Comparison of ENCODE assay signal across 8 cellular contexts in the genomic region with DNA sequence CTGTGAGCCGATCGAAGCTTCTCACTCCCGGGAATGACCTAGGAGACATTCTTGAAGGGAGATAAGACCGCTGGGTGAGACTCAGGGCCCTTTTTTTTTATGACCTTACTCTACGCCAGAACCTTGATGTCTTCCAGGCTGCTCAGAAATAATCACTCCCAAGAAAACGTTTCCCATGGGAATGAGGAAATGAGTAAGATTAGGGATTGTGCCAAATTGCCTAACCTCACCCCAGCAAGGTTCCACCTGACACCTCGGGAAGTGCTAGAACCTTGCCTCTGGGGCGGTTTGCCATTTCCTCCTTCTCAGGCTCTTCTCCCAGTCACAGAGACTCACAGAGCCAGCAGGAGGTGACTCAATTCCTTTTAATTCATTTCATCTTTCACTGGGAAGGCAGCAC. TPM values are rescaled to one million over a fixed set of nuclear protein-coding genes. Genes with fewer than 3 reads are reported as not detected.
A peak's percentile ranks its signal among the peaks of the same experiment; 100 is the strongest.
DNase-seq lines count a peak whose midpoint lies in the region; ATAC-seq and TF ChIP-seq lines count a peak whose summit lies in the region.

No MANE protein-coding gene starts in this region.

- intact Hi-C loops in Calu3 (cut with micrococcal nuclease; ENCODE audit: unreplicated experiment), result no loop called here
- intact Hi-C loops in Panc1 (cut with micrococcal nuclease; ENCODE audit: unreplicated experiment), result no loop called here
- intact Hi-C loops in ovary (cut with DNase I), result no loop called here

- H3K9me3 Mint-ChIP-seq in Calu3 (ENCODE audit: low read depth, unreplicated experiment), result no peaks in the 10 kb centered on the region
- no peaks in the 10 kb centered on the region for H3K9me3 Mint-ChIP-seq in activated naive CD4-positive, alpha-beta T cell treated with anti-CD3 and anti-CD28 coated beads, Interleukin-2, amount 50 U/mL, for 72 hours

- POLR2A ChIA-PET in Panc1 (lab: Charles Lee), result no interaction called here

- H3K36me3 Mint-ChIP-seq in Calu3 (ENCODE audit: insufficient read depth, unreplicated experiment), result peaks cover 9% of the 10 kb centered on the region
- H3K36me3 Mint-ChIP-seq in activated naive CD4-positive, alpha-beta T cell treated with anti-CD3 and anti-CD28 coated beads, Interleukin-2, amount 50 U/mL, for 72 hours, result peaks cover 0 to 6% of the 10 kb centered on the region in 2 donors

- H3K27ac ChIP-seq in Panc1 (ENCODE audit: low read length) (peak overlapping the region; percentile 68), ovary (no peak overlapping the region)

- in situ Hi-C loops in Panc1 (cut with HindIII; ENCODE audit: low pct_unique_long_range_greater_than_20kb, low sequenced_read_pairs), result no loop called here

- TF ChIP-seq CTCF in Calu3 (IDR thresholded peaks at IDR 0.05; ENCODE audit: unreplicated experiment) (no peak), Panc1 (IDR thresholded peaks at IDR 0.05) (no peak), ovary (IDR thresholded peaks at IDR 0.05) (no peak)

- H3K9me3 ChIP-seq in Panc1 (ENCODE audit: control insufficient read depth, insufficient read depth, low read depth, low read length) (no peaks in the 10 kb centered on the region), ovary (no peaks in the 10 kb centered on the region)

- H3K27me3 ChIP-seq in Panc1 (ENCODE audit: control insufficient read depth, insufficient read depth, low read length) (no peaks in the 10 kb centered on the region), ovary (no peaks in the 10 kb centered on the region)

- BruUV-seq in Calu3 (replicated peaks; lab: Mats Ljungman, UMichigan), result no TSS peak
- BruUV-seq in Panc1 (replicated peaks; lab: Mats Ljungman, UMichigan), result no TSS peak

- ATAC-seq in Panc1, result no peak
- no peak for ATAC-seq in activated naive CD4-positive, alpha-beta T cell treated with anti-CD3 and anti-CD28 coated beads, Interleukin-2, amount 50 U/mL, for 72 hours

- no peaks in the 10 kb centered on the region for H3K4me1 Mint-ChIP-seq in Calu3 (ENCODE audit: low read depth, unreplicated experiment)

- TF ChIP-seq EP300 in ovary (IDR thresholded peaks at IDR 0.05), result no peak

- CTCF ChIA-PET in Calu3 (lab: Charles Lee), result no interaction called here
- CTCF ChIA-PET in Panc1 (lab: Charles Lee), result interaction anchor here (0.7 kb wide), 1 partner anchor 756 kb away, joined by 9 read pairs; no protein-coding TSS in a partner anchor

- H3K4me1 ChIP-seq in Panc1 (ENCODE audit: control insufficient read depth, insufficient read depth, low read length), result peaks cover 11% of the 10 kb centered on the region
- no peaks in the 10 kb centered on the region for H3K4me1 ChIP-seq in ovary (ENCODE audit: insufficient read depth)

- no peak overlapping the region for H3K4me3 Mint-ChIP-seq in Calu3 (ENCODE audit: low read depth, unreplicated experiment)

- H3K27me3 Mint-ChIP-seq in Calu3 (ENCODE audit: unreplicated experiment), result no peaks in the 10 kb centered on the region

- peak; percentile 12 for DNase-seq in Calu3
- peak; percentile 54 for DNase-seq in Panc1 (ENCODE audit: low read depth, low spot score)
- DNase-seq in fibroblast of gingiva (ENCODE audit: low read depth), result peak; percentile 5
- DNase-seq in ovary, result peak in 3 of 5 donors; percentile 22 to 38 (median 26)
- no peak for DNase-seq in NCI-H146 treated with DMSO at 0.1 percent for 48 hours (lab: John Stamatoyannopoulos, UW; ENCODE audit: unreplicated experiment)
- no peak for DNase-seq in activated CD4-positive, CD25-positive, alpha-beta regulatory T cell (lab: John Stamatoyannopoulos, UW)
- no peak for DNase-seq in activated naive CD4-positive, alpha-beta T cell treated with anti-CD3 and anti-CD28 coated beads, Interleukin-2, amount 50 U/mL, for 72 hours (ENCODE audit: low spot score in 2 of 2)
- no peak for DNase-seq in activated CD4-positive, CD25-positive, alpha-beta regulatory T cell treated with anti-CD3 and anti-CD28 coated beads, Interleukin-2, amount 50 U/mL, for 72 hours

- peak overlapping the region in 1 of 2 experiments; percentile 37; a peak in 2 of 4 replicates for H3K4me3 ChIP-seq in Panc1 (ENCODE audit: low read depth in 2 of 2, low read length in 2 of 2)
- H3K4me3 ChIP-seq in ovary, result no peak overlapping the region

- H3K36me3 ChIP-seq in Panc1 (ENCODE audit: control insufficient read depth, insufficient read depth, low read length) (no peaks in the 10 kb centered on the region), ovary (no peaks in the 10 kb centered on the region)

- WGBS in ovary, 3 donors, result 15 to 17% (median 16%) methylated on average over 8 of the region's 8 CpGs

- no peak for TF ChIP-seq POLR2A in ovary (IDR thresholded peaks at IDR 0.05)

- no peak overlapping the region for H3K27ac Mint-ChIP-seq in Calu3 (ENCODE audit: unreplicated experiment)
- no peak overlapping the region for H3K27ac Mint-ChIP-seq in activated naive CD4-positive, alpha-beta T cell treated with anti-CD3 and anti-CD28 coated beads, Interleukin-2, amount 50 U/mL, for 72 hours

RNA-seq across cellular contexts. Expression of a gene that starts 2.3 kb away (rescaled TPM):
- 1.3 TPM in 2 replicates for total RNA-seq in Calu3 (2022)
- total RNA-seq in Panc1 (2021; ENCODE audit: unreplicated experiment), result 5.5 TPM
- polyA plus RNA-seq in Panc1 (2012; ENCODE audit: insufficient read length), result 4.8 TPM
- 10 to 100 TPM in 1 of 7 donors, 1 to 10 TPM in 6; 3.3 to 16.1 (median 6.8) TPM for total RNA-seq in ovary
- polyA plus RNA-seq in ovary, result 10 to 100 TPM in 1 of 2 donors, 1 to 10 TPM in 1; 5.2 to 44.9 TPM
- 1 to 10 TPM; 2.1 to 2.9 TPM for total RNA-seq in activated naive CD4-positive, alpha-beta T cell treated with anti-CD3 and anti-CD28 coated beads, Interleukin-2, amount 50 U/mL, for 72 hours

RNA-seq across cellular contexts. Expression of a gene that starts 57.6 kb away (rescaled TPM):
- total RNA-seq in Calu3 (2022), result 69.4 and 71.4 TPM in 2 replicates
- total RNA-seq in Panc1 (2021; ENCODE audit: unreplicated experiment), result 92.0 TPM
- 63.0 TPM for polyA plus RNA-seq in Panc1 (2012; ENCODE audit: insufficient read length)
- total RNA-seq in ovary, result 10 to 100 TPM; 28.5 to 41.5 (median 31.6) TPM
- 10 to 100 TPM; 34.2 to 53.8 TPM for polyA plus RNA-seq in ovary
- total RNA-seq in activated naive CD4-positive, alpha-beta T cell treated with anti-CD3 and anti-CD28 coated beads, Interleukin-2, amount 50 U/mL, for 72 hours, result 100 to 1,000 TPM; 101 to 110 TPM

Comparison
In these comparisons a context has a peak if more than half of its experiments do, and no peak if none do; other contexts are left out.
1. DNase-seq: peak in Calu3 (single experiment), Panc1 (single experiment), fibroblast of gingiva (single experiment) and ovary (3 of 5); none in NCI-H146 treated with DMSO at 0.1 percent for 48 hours (single experiment), activated CD4-positive, CD25-positive, alpha-beta regulatory T cell (0 of 4), activated naive CD4-positive, alpha-beta T cell treated with anti-CD3 and anti-CD28 coated beads, Interleukin-2, amount 50 U/mL, for 72 hours (0 of 2) and activated CD4-positive, CD25-positive, alpha-beta regulatory T cell treated with anti-CD3 and anti-CD28 coated beads, Interleukin-2, amount 50 U/mL, for 72 hours (single experiment).